24 cellular contexts compared by ENCODE assay signal in the genomic region with DNA sequence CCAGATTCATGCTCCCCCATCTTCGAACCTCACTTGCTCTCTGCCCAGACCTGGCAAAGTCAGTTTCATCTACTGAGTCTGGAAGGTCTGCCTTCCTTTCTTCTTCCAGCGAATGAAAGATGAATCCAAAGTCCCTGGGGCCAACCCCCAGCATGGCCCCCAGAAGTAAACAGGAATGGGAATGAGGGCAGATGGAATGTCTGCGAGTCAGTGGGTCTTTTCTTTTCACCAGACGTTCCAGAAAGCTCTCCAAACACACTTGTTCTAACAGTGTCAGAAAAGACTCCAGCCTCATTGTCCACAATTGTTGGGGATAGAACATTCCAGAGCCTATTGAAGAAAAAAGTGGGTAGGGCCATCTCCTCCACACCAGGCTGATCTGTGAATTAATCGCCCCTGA. TPM values are rescaled to one million over a fixed set of nuclear protein-coding genes. Genes with fewer than 3 reads are reported as not detected.
"Had no signal": no experiment of that assay in that cellular context is flagged by ENCODE, and none has a peak within 500 bp of the region (broad histone marks: within the 10 kb centered on the region; RNA-seq: fewer than 3 reads in every experiment).

No MANE protein-coding gene starts in this region.

- H3K4me3 ChIP-seq: left ventricle myocardium inferior, pancreas, smooth muscle cell, testis, upper lobe of right lung had no signal

- H3K27ac ChIP-seq: left ventricle myocardium inferior, pancreas, testis, upper lobe of right lung had no signal

- DNase-seq: activated CD4-positive, alpha-beta memory T cell treated with anti-CD3 and anti-CD28 coated beads, Interleukin-2, amount 10 ng/mL, durations not matched to agents 7 days and 5 days; activated CD4-positive, alpha-beta T cell treated with anti-CD3 and anti-CD28 coated beads, Interleukin-2, amount 10 ng/mL, durations not matched to agents 24 days and 14 days; activated effector memory CD4-positive, alpha-beta T cell treated with anti-CD3 and anti-CD28 coated beads, Interleukin-2, amount 50 U/mL, for 16 hours; activated naive CD4-positive, alpha-beta T cell treated with anti-CD3 and anti-CD28 coated beads, Interleukin-2, amount 10 ng/mL, durations not matched to agents 7 days and 5 days; amygdala; caudate nucleus; dermis blood vessel endothelial cell; effector CD8-positive, alpha-beta T cell; erythroblast; glutamatergic neuron; hippocampal formation; left ventricle myocardium inferior; naive thymus-derived CD8-positive, alpha-beta T cell; pancreas; stimulated activated CD4-positive, alpha-beta T cell treated with anti-CD3 and anti-CD28 coated beads, Interleukin-15, amount 100 ng/mL, for 24 hours; stimulated activated CD8-positive, alpha-beta memory T cell treated with anti-CD3 and anti-CD28 coated beads, Interleukin-4, amount 100 ng/mL, for 48 hours; stimulated activated naive CD4-positive, alpha-beta T cell; testis; upper lobe of right lung had no signal

- H3K4me3 Mint-ChIP-seq: activated CD4-positive, alpha-beta memory T cell treated with anti-CD3 and anti-CD28 coated beads, Interleukin-2, amount 10 ng/mL, durations not matched to agents 7 days and 5 days; activated CD4-positive, alpha-beta T cell treated with anti-CD3 and anti-CD28 coated beads, Interleukin-2, amount 10 ng/mL, durations not matched to agents 24 days and 14 days; activated naive CD4-positive, alpha-beta T cell treated with anti-CD3 and anti-CD28 coated beads, Interleukin-2, amount 10 ng/mL, durations not matched to agents 7 days and 5 days; brain had no signal

- H3K9me3 ChIP-seq: left ventricle myocardium inferior, pancreas, testis, upper lobe of right lung had no signal

- H3K4me1 ChIP-seq: left ventricle myocardium inferior, pancreas, upper lobe of right lung had no signal

- H3K4me2 ChIP-seq: smooth muscle cell had no signal

- H3K36me3 ChIP-seq: left ventricle myocardium inferior, pancreas, upper lobe of right lung had no signal

- H3K27me3 Mint-ChIP-seq: brain had no signal

- H3K27ac Mint-ChIP-seq: activated CD4-positive, alpha-beta memory T cell treated with anti-CD3 and anti-CD28 coated beads, Interleukin-2, amount 10 ng/mL, durations not matched to agents 7 days and 5 days; activated CD4-positive, alpha-beta T cell treated with anti-CD3 and anti-CD28 coated beads, Interleukin-2, amount 10 ng/mL, durations not matched to agents 24 days and 14 days; activated naive CD4-positive, alpha-beta T cell treated with anti-CD3 and anti-CD28 coated beads, Interleukin-2, amount 10 ng/mL, durations not matched to agents 7 days and 5 days had no signal

- H3K9me3 Mint-ChIP-seq: activated CD4-positive, alpha-beta memory T cell treated with anti-CD3 and anti-CD28 coated beads, Interleukin-2, amount 10 ng/mL, durations not matched to agents 7 days and 5 days; activated CD4-positive, alpha-beta T cell treated with anti-CD3 and anti-CD28 coated beads, Interleukin-2, amount 10 ng/mL, durations not matched to agents 24 days and 14 days; activated naive CD4-positive, alpha-beta T cell treated with anti-CD3 and anti-CD28 coated beads, Interleukin-2, amount 10 ng/mL, durations not matched to agents 7 days and 5 days; brain; naive thymus-derived CD8-positive, alpha-beta T cell had no signal

- H3K36me3 Mint-ChIP-seq: brain; naive thymus-derived CD8-positive, alpha-beta T cell had no signal

- H3K27me3 ChIP-seq: pancreas, testis, upper lobe of right lung had no signal

RNA-seq across cellular contexts. Expression of a gene that starts 28.6 kb away (rescaled TPM):
- total RNA-seq: left ventricle myocardium inferior; naive thymus-derived CD8-positive, alpha-beta T cell; upper lobe of right lung had no signal
- polyA plus RNA-seq: naive thymus-derived CD8-positive, alpha-beta T cell had no signal

RNA-seq across cellular contexts. Expression of a gene that starts 28.7 kb away (rescaled TPM):
- total RNA-seq: dermis blood vessel endothelial cell, frontal cortex, left ventricle myocardium inferior, lung microvascular endothelial cell, sciatic nerve, smooth muscle cell, upper lobe of right lung had no signal
- polyA plus RNA-seq: naive thymus-derived CD8-positive, alpha-beta T cell; pancreas had no signal
